In genomic region chr4:153153339-153153851, GRCh38 we compare ENCODE assay signal across 8 cellular contexts. TPM values are rescaled to one million over a fixed set of nuclear protein-coding genes. Genes with fewer than 3 reads are reported as not detected.
A peak's percentile ranks its signal among the peaks of the same experiment; 100 is the strongest.
DNase-seq lines count a peak whose midpoint lies in the region; ATAC-seq and TF ChIP-seq lines count a peak whose summit lies in the region.

No MANE protein-coding gene starts in this region.

- peak overlapping the region; percentile 18 for H3K27ac ChIP-seq in C4-2B
- H3K27ac ChIP-seq in Peyer's patch = peak overlapping the region; percentile 14 to 53 (median 26)
- peak overlapping the region in 2 of 3 donors; percentile 41 to 77 for H3K27ac ChIP-seq in thyroid gland

- no peaks in the 10 kb centered on the region for H3K9me3 ChIP-seq in Peyer's patch
- no peaks in the 10 kb centered on the region for H3K9me3 ChIP-seq in thyroid gland

- TF ChIP-seq CTCF in C4-2B (conservative IDR thresholded peaks at IDR 0.05) (no peak; the same call in 1 of the 2 replicates), Peyer's patch (IDR thresholded peaks at IDR 0.05) (peak in 2 of 6 experiments; percentile 16 to 34), thyroid gland (IDR thresholded peaks at IDR 0.05) (peak in 1 of 6 experiments; percentile 12)

- intact Hi-C loops in thyroid gland (cut with DNase I) = no loop called here

- TF ChIP-seq POLR2A in Peyer's patch (IDR thresholded peaks at IDR 0.05) (no peak), thyroid gland (IDR thresholded peaks at IDR 0.05) (peak in 1 of 2 donors; percentile 53)

- H3K36me3 ChIP-seq in Peyer's patch (no peaks in the 10 kb centered on the region), thyroid gland (no peaks in the 10 kb centered on the region)

- peak; percentile 45 for ATAC-seq in GM19328 (IDR thresholded peaks at IDR 0.05; ENCODE audit: unreplicated experiment)
- ATAC-seq in HG03460 (IDR thresholded peaks at IDR 0.05; ENCODE audit: unreplicated experiment) = peak; percentile 62

- H3K27me3 ChIP-seq in Peyer's patch (no peaks in the 10 kb centered on the region), thyroid gland (no peaks in the 10 kb centered on the region)

- DNase-seq in Peyer's patch (peak; percentile 28 to 77 (median 72)), activated gamma-delta T cell treated with Interleukin-2 at 50 U/mL for 16 hours (peak; percentile 49), globus pallidus (ENCODE audit: low spot score) (peak; percentile 70), occipital lobe (lab: John Stamatoyannopoulos, UW) (peak; percentile 66), thyroid gland (peak; percentile 61 to 63)

- WGBS in thyroid gland, 2 donors = 0% methylated on average over 5 to 24 of the region's 53 CpGs

- H3K4me1 ChIP-seq in Peyer's patch (peaks cover 0 to 23% (median 17%) of the 10 kb centered on the region in 4 donors), thyroid gland (peaks cover 7 to 14% of the 10 kb centered on the region in 2 donors)

- H3K4me3 ChIP-seq in Peyer's patch = peak overlapping the region; percentile 37 to 68 (median 56)
- H3K4me3 ChIP-seq in thyroid gland (replicated peaks in 1 of 3) = peak overlapping the region; percentile 5 to 72 (median 43)

RNA-seq across cellular contexts. Expression of gene TRIM2, which starts 50.8 kb away (rescaled TPM):
- total RNA-seq in Peyer's patch (100 to 1,000 TPM in 3 of 4 donors, 10 to 100 TPM in 1; 58.6 to 158 (median 144) TPM), occipital lobe (990 TPM), thyroid gland (100 to 1,000 TPM; 146 to 229 (median 192) TPM)

Comparison
In these comparisons a context has a peak if more than half of its experiments do, and no peak if none do; other contexts are left out.
1. Peak in every context shown above with its lines: DNase-seq, ATAC-seq, H3K4me3 ChIP-seq and H3K27ac ChIP-seq.